Comparison of ENCODE assay signal across 15 cellular contexts in the genomic region with DNA sequence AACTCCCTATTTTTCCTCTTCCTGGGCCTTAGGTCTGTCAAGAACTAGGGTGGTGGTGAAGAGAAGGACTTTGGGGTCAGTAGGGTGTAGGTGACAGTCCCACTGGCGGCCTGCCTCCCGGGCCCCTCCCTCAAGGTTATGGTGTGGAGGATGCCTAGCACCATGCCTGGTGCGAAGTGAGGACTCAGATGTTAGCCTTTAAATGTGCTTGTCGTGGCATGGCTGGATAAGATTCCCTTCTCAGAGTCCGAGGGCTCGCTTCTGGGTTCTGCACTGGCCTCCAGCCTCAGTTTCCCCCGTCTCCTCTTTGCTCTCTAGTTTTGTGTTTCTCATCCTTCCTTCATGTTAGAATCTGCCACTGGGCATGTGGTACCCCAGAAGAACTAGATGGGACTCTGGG. TPM values are rescaled to one million over a fixed set of nuclear protein-coding genes. Genes with fewer than 3 reads are reported as not detected.
DNase-seq lines count a peak whose midpoint lies in the region; ATAC-seq and TF ChIP-seq lines count a peak whose summit lies in the region.
"Had no signal": no experiment of that assay in that cellular context is flagged by ENCODE, and none has a peak within 500 bp of the region (broad histone marks: within the 10 kb centered on the region; RNA-seq: fewer than 3 reads in every experiment).

No MANE protein-coding gene starts in this region.

- H3K9me3 Mint-ChIP-seq in GM23338 (no peaks in the 10 kb centered on the region), naive B cell (no peaks in the 10 kb centered on the region)
- H3K9me3 Mint-ChIP-seq in activated naive CD8-positive, alpha-beta T cell (ENCODE audit: low read depth) = no peaks in the 10 kb centered on the region

- H3K79me2 ChIP-seq in ACC112 (ENCODE audit: control insufficient read depth, insufficient read depth, low read length, unreplicated experiment) (peaks cover 22% of the 10 kb centered on the region), GM23338 (replicated peaks; ENCODE audit: insufficient read depth) (peaks cover 76% of the 10 kb centered on the region)

- H3K4me3 Mint-ChIP-seq in GM23338 = no peak overlapping the region
- no peak overlapping the region for H3K4me3 Mint-ChIP-seq in activated naive CD8-positive, alpha-beta T cell
- H3K4me3 Mint-ChIP-seq in naive B cell = peak overlapping the region in 7 of 8 donors; percentile 17 to 75 (median 63)

- 95 to 98% methylated on average over 7 of the region's 7 CpGs for WGBS in aorta, 2 donors

- no peak for ATAC-seq in GM23338
- ATAC-seq in naive B cell (ENCODE audit: low read depth in 2 of 2) = no peak
- no peak for ATAC-seq in aorta (ENCODE audit: low FRiP score)

- TF ChIP-seq CTCF in GM23338 (conservative IDR thresholded peaks at IDR 0.05; ENCODE audit: low read depth in 2 of 2) = no peak

- peaks cover 12% of the 10 kb centered on the region for H3K27me3 Mint-ChIP-seq in GM23338 (ENCODE audit: insufficient read depth, low read depth, poor library complexity)
- no peaks in the 10 kb centered on the region for H3K27me3 Mint-ChIP-seq in activated naive CD8-positive, alpha-beta T cell
- no peaks in the 10 kb centered on the region for H3K27me3 Mint-ChIP-seq in naive B cell

- H3K27ac ChIP-seq in ACC112 (ENCODE audit: low read depth, low read length) = peak overlapping the region; percentile 9; the same call in 1 of the 2 replicates
- 0 out of 2 replicates have a peak overlapping the region, but pooled peaks have one; percentile 76 for H3K27ac ChIP-seq in GM23338 (ENCODE audit: low read depth)
- no peak overlapping the region for H3K27ac ChIP-seq in aorta (ENCODE audit: low read depth in 1 of 2, low read length in 2 of 2)
- H3K27ac ChIP-seq: KMS-11 had no signal

- no peak overlapping the region for H3K4me2 ChIP-seq in GM23338
- H3K4me2 ChIP-seq: KMS-11 had no signal

- H3K36me3 Mint-ChIP-seq in GM23338 (ENCODE audit: low read depth) (peaks cover 30% of the 10 kb centered on the region), naive B cell (no peaks in the 10 kb centered on the region)
- no peaks in the 10 kb centered on the region for H3K36me3 Mint-ChIP-seq in activated naive CD8-positive, alpha-beta T cell

- H3K4me3 ChIP-seq in ACC112 (ENCODE audit: low read depth, low read length) (no peak overlapping the region), GM23338 (no peak overlapping the region), aorta (ENCODE audit: low read length in 2 of 2) (no peak overlapping the region)

- no peak overlapping the region for H2AFZ ChIP-seq in ACC112 (ENCODE audit: low read length, unreplicated experiment)
- no peak overlapping the region for H2AFZ ChIP-seq in GM23338

- peaks cover 4% of the 10 kb centered on the region; the same call in 1 of the 2 replicates for H3F3A ChIP-seq in GM23338 (replicated peaks; ENCODE audit: low read depth)

- no peaks in the 10 kb centered on the region for H3K27me3 ChIP-seq in ACC112 (ENCODE audit: insufficient read depth, low read length)
- no peaks in the 10 kb centered on the region for H3K27me3 ChIP-seq in GM23338 (ENCODE audit: insufficient read depth)
- no peaks in the 10 kb centered on the region for H3K27me3 ChIP-seq in aorta (ENCODE audit: control insufficient read depth in 1 of 2, insufficient read depth in 2 of 2, low read length in 1 of 2)
- H3K27me3 ChIP-seq: BE2C had no signal

- H3K9me3 ChIP-seq in aorta (ENCODE audit: control insufficient read depth, low read length) = no peaks in the 10 kb centered on the region
- H3K9me3 ChIP-seq: BE2C had no signal

- no peaks in the 10 kb centered on the region for H3K9me2 ChIP-seq in GM23338 (ENCODE audit: insufficient read depth)

- no peak for DNase-seq in GM23338 (ENCODE audit: low spot score)
- no peak for DNase-seq in naive B cell
- no peak for DNase-seq in NCI-H146 (lab: John Stamatoyannopoulos, UW)
- DNase-seq in aorta = no peak
- no peak for DNase-seq in A172 (ENCODE audit: low spot score)
- no peak for DNase-seq in DMS 273 treated with DMSO at 0.1 percent for 48 hours (lab: John Stamatoyannopoulos, UW)
- DNase-seq: activated CD4-positive, alpha-beta T cell treated with anti-CD3 and anti-CD28 coated beads for 1 hour; BE2C; cortex of kidney; NCI-H1694; NCI-H510A; T-helper 1 cell had no signal

- intact Hi-C loops in aorta (cut with DNase I) = no loop called here

- H3K27ac Mint-ChIP-seq in GM23338 = no peak overlapping the region
- peak overlapping the region; percentile 73 for H3K27ac Mint-ChIP-seq in activated naive CD8-positive, alpha-beta T cell
- peak overlapping the region; percentile 57 to 92 (median 76) for H3K27ac Mint-ChIP-seq in naive B cell

- H3K4me1 Mint-ChIP-seq in GM23338 (peaks cover 37% of the 10 kb centered on the region), naive B cell (peaks cover 42 to 74% (median 54%) of the 10 kb centered on the region in 3 donors)
- H3K4me1 Mint-ChIP-seq in activated naive CD8-positive, alpha-beta T cell (ENCODE audit: low read depth) = peaks cover 65% of the 10 kb centered on the region

- H3K4me1 ChIP-seq in ACC112 (ENCODE audit: control insufficient read depth, insufficient read depth, low read length, unreplicated experiment) = peaks cover 51% of the 10 kb centered on the region
- H3K4me1 ChIP-seq in GM23338 (ENCODE audit: insufficient read depth) = peaks cover 22% of the 10 kb centered on the region
- peaks cover 2 to 3% of the 10 kb centered on the region in 2 donors for H3K4me1 ChIP-seq in aorta (ENCODE audit: control insufficient read depth in 1 of 2, insufficient read depth in 2 of 2, low read length in 2 of 2)

- H3K36me3 ChIP-seq in ACC112 (ENCODE audit: insufficient read depth, low read length) = peaks cover 10% of the 10 kb centered on the region
- no peaks in the 10 kb centered on the region for H3K36me3 ChIP-seq in GM23338 (ENCODE audit: insufficient read depth)
- no peaks in the 10 kb centered on the region for H3K36me3 ChIP-seq in aorta (ENCODE audit: control insufficient read depth in 1 of 2, insufficient read depth in 2 of 2, low read length in 1 of 2)

- peaks cover 55% of the 10 kb centered on the region for H4K20me1 ChIP-seq in GM23338 (replicated peaks; ENCODE audit: insufficient read depth)

TF ChIP-seq in GM23338, 12 proteins besides CTCF, POLR2A, EP300 and RAD21 (continues in another document):
- TF ChIP-seq STAT1 (IDR thresholded peaks at IDR 0.05; ENCODE audit: unreplicated experiment) (no peak), JUNB (IDR thresholded peaks at IDR 0.05; ENCODE audit: unreplicated experiment) (no peak)

RNA-seq across cellular contexts. Expression of gene HAPSTR1, which starts 32.0 kb away (rescaled TPM):
- 66.0 and 66.3 TPM in 2 replicates for total RNA-seq in GM23338 (2014; rRNA removed; shearing (Covaris generic))
- polyA plus RNA-seq in GM23338 (2016; fragmentation: Nextera tagmentation; extraction: Ambion mirVana) (8.1 and 9.5 TPM in 2 replicates), naive B cell (ENCODE audit: low read depth in 6 of 6) (10 to 100 TPM; 10.1 to 24.8 (median 14.5) TPM), aorta (10 to 100 TPM; 14.0 to 19.2 TPM)
- 10 to 100 TPM; 65.4 to 67.5 TPM for total RNA-seq in aorta
- 66.3 and 79.6 TPM in 2 replicates for total RNA-seq in A172 (2014; rRNA removed; shearing (Covaris generic))

Comparison
In these comparisons a context has a peak if more than half of its experiments do, and no peak if none do; other contexts are left out.
1. H3K27ac ChIP-seq: peak in ACC112 (single experiment) and GM23338 (single experiment); none in aorta (0 of 2).
2. H3K4me3 Mint-ChIP-seq: peak in naive B cell (7 of 8); none in GM23338 (single experiment) and activated naive CD8-positive, alpha-beta T cell (single experiment).